8 cellular contexts compared by ENCODE assay signal in the genomic region with DNA sequence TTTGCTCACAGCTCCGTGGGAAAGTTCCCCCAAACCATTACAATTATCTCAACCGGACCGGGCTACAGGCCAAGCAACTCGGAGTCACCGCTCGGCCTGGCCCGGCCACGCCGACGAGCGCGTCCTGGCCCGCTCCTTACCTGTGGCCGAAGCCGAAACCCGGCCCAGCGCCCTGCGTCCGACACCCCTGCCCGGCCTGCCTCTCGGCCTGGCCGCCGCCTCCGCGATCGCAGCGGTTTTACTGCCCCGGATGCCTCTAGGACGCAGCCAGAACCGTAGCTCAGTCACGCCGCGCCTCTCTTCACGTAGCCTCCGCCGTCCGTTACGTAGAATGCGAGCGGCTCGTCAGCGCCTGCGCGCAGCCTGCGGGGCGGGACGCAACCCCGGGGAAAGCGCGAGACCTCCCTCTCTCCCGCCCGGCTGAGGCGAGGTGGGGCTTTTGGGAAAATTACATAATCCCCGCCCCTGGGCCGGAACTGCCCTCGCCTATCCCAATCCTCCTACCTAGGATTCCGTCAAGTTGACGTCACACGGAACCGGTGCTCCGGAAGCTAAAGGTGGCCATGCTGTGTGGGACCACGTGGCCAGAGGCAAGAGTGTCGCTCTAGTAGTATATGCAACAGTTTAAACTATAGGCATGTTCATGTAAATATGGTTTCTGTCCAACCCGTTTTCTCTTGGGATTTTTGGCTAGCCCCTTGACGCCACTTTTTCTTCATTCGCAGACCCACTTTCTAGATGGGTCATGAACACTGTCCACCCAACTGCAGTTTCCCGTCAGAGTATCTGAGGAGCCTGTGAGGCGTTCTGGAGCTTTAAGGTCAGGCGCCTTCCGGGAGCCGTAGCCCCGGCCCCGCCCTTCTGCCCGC. TPM values are rescaled to one million over a fixed set of nuclear protein-coding genes. Genes with fewer than 3 reads are reported as not detected.
A peak's percentile ranks its signal among the peaks of the same experiment; 100 is the strongest.
DNase-seq lines count a peak whose midpoint lies in the region; ATAC-seq and TF ChIP-seq lines count a peak whose summit lies in the region.

A gene with protein sequence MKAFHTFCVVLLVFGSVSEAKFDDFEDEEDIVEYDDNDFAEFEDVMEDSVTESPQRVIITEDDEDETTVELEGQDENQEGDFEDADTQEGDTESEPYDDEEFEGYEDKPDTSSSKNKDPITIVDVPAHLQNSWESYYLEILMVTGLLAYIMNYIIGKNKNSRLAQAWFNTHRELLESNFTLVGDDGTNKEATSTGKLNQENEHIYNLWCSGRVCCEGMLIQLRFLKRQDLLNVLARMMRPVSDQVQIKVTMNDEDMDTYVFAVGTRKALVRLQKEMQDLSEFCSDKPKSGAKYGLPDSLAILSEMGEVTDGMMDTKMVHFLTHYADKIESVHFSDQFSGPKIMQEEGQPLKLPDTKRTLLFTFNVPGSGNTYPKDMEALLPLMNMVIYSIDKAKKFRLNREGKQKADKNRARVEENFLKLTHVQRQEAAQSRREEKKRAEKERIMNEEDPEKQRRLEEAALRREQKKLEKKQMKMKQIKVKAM (minus strand): TSS at position 326 of the 869 bp plus-strand sequence. CDS start 7,422 bp downstream, outside the sequence.

- H3K4me3 ChIP-seq in RWPE2 (ENCODE audit: severe bottlenecking) (peak within 1 kb of the TSS; percentile 83), fibroblast of lung (replicated peaks in 1 of 4; ENCODE audit: control extremely low read depth in 1 of 4, insufficient read depth in 1 of 4, low read depth in 3 of 4, low read length in 4 of 4) (peak within 1 kb of the TSS; percentile 89 to 100 (median 96))
- H3K4me3 ChIP-seq in naive thymus-derived CD4-positive, alpha-beta T cell (ENCODE audit: low read length), result peak within 1 kb of the TSS; percentile 85

- H3K4me3 Mint-ChIP-seq in activated T-helper 2 cell treated with anti-CD3 and anti-CD28 coated beads, Interferon-gamma antibody, Interleukin-2, Interleukin-4, amounts not matched to agents 10 μg/mL and 5 μg/mL and 100 μg/mL, durations not matched to agents 14 hours and 24 hours and 36 hours (ENCODE audit: low read depth), result peak within 1 kb of the TSS; percentile 92
- H3K4me3 Mint-ChIP-seq in naive thymus-derived CD4-positive, alpha-beta T cell, result peak within 1 kb of the TSS; percentile 91 to 99 (median 98)
- peak within 1 kb of the TSS; percentile 94 to 96 for H3K4me3 Mint-ChIP-seq in stimulated activated naive B cell treated with anti-CD40 and anti-IgM and Interleukin-4, amounts not matched to agents 10 μg/mL and 1 μg/mL and 100 μg/mL, for 72 hours

- peaks cover 36% of the 10 kb centered on the region for H3K4me1 Mint-ChIP-seq in activated T-helper 2 cell treated with anti-CD3 and anti-CD28 coated beads, Interferon-gamma antibody, Interleukin-2, Interleukin-4, amounts not matched to agents 10 μg/mL and 5 μg/mL and 100 μg/mL, durations not matched to agents 14 hours and 24 hours and 36 hours (ENCODE audit: low read depth)
- peaks cover 31 to 84% (median 62%) of the 10 kb centered on the region in 7 donors for H3K4me1 Mint-ChIP-seq in naive thymus-derived CD4-positive, alpha-beta T cell
- H3K4me1 Mint-ChIP-seq in stimulated activated naive B cell treated with anti-CD40 and anti-IgM and Interleukin-4, amounts not matched to agents 10 μg/mL and 1 μg/mL and 100 μg/mL, for 72 hours, result peaks cover 27 to 60% of the 10 kb centered on the region in 2 donors

- H3K4me1 ChIP-seq in RWPE2 (ENCODE audit: insufficient read depth, poor library complexity, severe bottlenecking), result peaks cover 17% of the 10 kb centered on the region
- no peaks in the 10 kb centered on the region for H3K4me1 ChIP-seq in fibroblast of lung (ENCODE audit: control insufficient read depth, extremely low read depth, insufficient read depth, low read length)
- peaks cover 21 to 46% of the 10 kb centered on the region in 2 donors for H3K4me1 ChIP-seq in naive thymus-derived CD4-positive, alpha-beta T cell (ENCODE audit: control insufficient read depth in 2 of 2, insufficient read depth in 2 of 2, low read length in 2 of 2)

- H3K9me3 ChIP-seq in RWPE2 (ENCODE audit: severe bottlenecking), result no peaks in the 10 kb centered on the region
- no peaks in the 10 kb centered on the region for H3K9me3 ChIP-seq in fibroblast of lung (ENCODE audit: control insufficient read depth, insufficient read depth, low read depth, low read length)
- no peaks in the 10 kb centered on the region for H3K9me3 ChIP-seq in naive thymus-derived CD4-positive, alpha-beta T cell (ENCODE audit: control insufficient read depth in 2 of 3, low read length in 3 of 3)

- H4K20me1 ChIP-seq in fibroblast of lung (ENCODE audit: control insufficient read depth, extremely low read depth, insufficient read depth, low read length), result no peaks in the 10 kb centered on the region

- H3K27me3 ChIP-seq in RWPE2 (ENCODE audit: insufficient read depth, poor library complexity, severe bottlenecking) (no peaks in the 10 kb centered on the region), fibroblast of lung (ENCODE audit: control insufficient read depth, insufficient read depth, low read length) (no peaks in the 10 kb centered on the region)
- no peaks in the 10 kb centered on the region for H3K27me3 ChIP-seq in naive thymus-derived CD4-positive, alpha-beta T cell (ENCODE audit: control insufficient read depth in 2 of 2, insufficient read depth in 2 of 2, low read length in 2 of 2)

- H3K79me2 ChIP-seq in fibroblast of lung (ENCODE audit: control insufficient read depth, insufficient read depth, low read length), result peaks cover 90% of the 10 kb centered on the region

- peaks cover 58% of the 10 kb centered on the region for H3K36me3 Mint-ChIP-seq in activated T-helper 2 cell treated with anti-CD3 and anti-CD28 coated beads, Interferon-gamma antibody, Interleukin-2, Interleukin-4, amounts not matched to agents 10 μg/mL and 5 μg/mL and 100 μg/mL, durations not matched to agents 14 hours and 24 hours and 36 hours (ENCODE audit: low read depth)
- peaks cover 0 to 34% (median 6%) of the 10 kb centered on the region in 5 donors for H3K36me3 Mint-ChIP-seq in naive thymus-derived CD4-positive, alpha-beta T cell
- H3K36me3 Mint-ChIP-seq in stimulated activated naive B cell treated with anti-CD40 and anti-IgM and Interleukin-4, amounts not matched to agents 10 μg/mL and 1 μg/mL and 100 μg/mL, for 72 hours, result peaks cover 20 to 22% of the 10 kb centered on the region in 2 donors

- POLR2A ChIA-PET in naive thymus-derived CD4-positive, alpha-beta T cell (lab: Charles Lee), result interaction anchor here (0.6 to 6.4 kb wide), 39 partner anchors 8 to 732 kb away, joined by 3 to 117 read pairs (median 6); a partner anchor contains a TSS

- H3K27ac ChIP-seq in RWPE2 (ENCODE audit: poor library complexity, severe bottlenecking), result peak within 1 kb of the TSS; percentile 78
- H3K27ac ChIP-seq in fibroblast of lung (ENCODE audit: insufficient read depth, low read length), result peak within 1 kb of the TSS; percentile 100
- peak within 1 kb of the TSS; percentile 100 for H3K27ac ChIP-seq in naive thymus-derived CD4-positive, alpha-beta T cell (ENCODE audit: low read depth, low read length)

- peak within 1 kb of the TSS; percentile 99 for H3K4me2 ChIP-seq in fibroblast of lung (ENCODE audit: extremely low read depth, insufficient read depth, low read length)

- no peaks in the 10 kb centered on the region for H3K9me3 Mint-ChIP-seq in activated T-helper 2 cell treated with anti-CD3 and anti-CD28 coated beads, Interferon-gamma antibody, Interleukin-2, Interleukin-4, amounts not matched to agents 10 μg/mL and 5 μg/mL and 100 μg/mL, durations not matched to agents 14 hours and 24 hours and 36 hours
- H3K9me3 Mint-ChIP-seq in naive thymus-derived CD4-positive, alpha-beta T cell, result peaks cover 0 to 6% (median 0%) of the 10 kb centered on the region in 11 donors
- no peaks in the 10 kb centered on the region for H3K9me3 Mint-ChIP-seq in stimulated activated naive B cell treated with anti-CD40 and anti-IgM and Interleukin-4, amounts not matched to agents 10 μg/mL and 1 μg/mL and 100 μg/mL, for 72 hours

- H3K36me3 ChIP-seq in RWPE2 (ENCODE audit: low read depth) (peaks cover 42% of the 10 kb centered on the region), fibroblast of lung (ENCODE audit: control insufficient read depth, insufficient read depth, low read length) (peaks cover 2% of the 10 kb centered on the region)
- peaks cover 0 to 18% (median 0%) of the 10 kb centered on the region in 3 experiments for H3K36me3 ChIP-seq in naive thymus-derived CD4-positive, alpha-beta T cell (ENCODE audit: control insufficient read depth in 2 of 3, insufficient read depth in 3 of 3, low read length in 3 of 3)

- intact Hi-C loops in activated T-helper 2 cell treated with anti-CD3 and anti-CD28 coated beads, Interferon-gamma antibody, Interleukin-2, Interleukin-4, amounts not matched to agents 10 μg/mL and 5 μg/mL and 100 μg/mL, durations not matched to agents 14 hours and 24 hours and 36 hours (cut with micrococcal nuclease), result loop anchor here (1.0 to 10.0 kb wide), 7 partner anchors 31 to 731 kb away; a partner anchor contains a TSS
- intact Hi-C loops in naive thymus-derived CD4-positive, alpha-beta T cell (cut with micrococcal nuclease), result loop anchor here (1.0 to 10.0 kb wide), 16 partner anchors 19 to 1283 kb away; a partner anchor contains a TSS

- peak within 1 kb of the TSS; percentile 97 for H3K9ac ChIP-seq in fibroblast of lung (ENCODE audit: insufficient read depth, low read length)

- peak within 1 kb of the TSS; percentile 88 for H2AFZ ChIP-seq in fibroblast of lung (ENCODE audit: low read length)

- ATAC-seq in RWPE2 (ENCODE audit: low read depth), result peak; percentile 85
- peak; percentile 88 for ATAC-seq in naive thymus-derived CD4-positive, alpha-beta T cell
- peak; percentile 88 to 89 for ATAC-seq in stimulated activated naive B cell treated with anti-CD40 and anti-IgM and Interleukin-4, amounts not matched to agents 10 μg/mL and 1 μg/mL and 100 μg/mL, for 72 hours (replicated peaks)

- DNase-seq in EH (ENCODE audit: low read depth) (peak; percentile 100), H4 (ENCODE audit: low spot score) (peak; percentile 100), LoVo (ENCODE audit: low spot score) (peak; percentile 98), RWPE2 (ENCODE audit: low spot score) (peak; percentile 99), fibroblast of lung (ENCODE audit: low read depth in 2 of 2) (peak; percentile 99)
- DNase-seq in activated T-helper 2 cell treated with anti-CD3 and anti-CD28 coated beads, Interferon-gamma antibody, Interleukin-2, Interleukin-4, amounts not matched to agents 10 μg/mL and 5 μg/mL and 100 μg/mL, durations not matched to agents 14 hours and 24 hours and 36 hours (ENCODE audit: low spot score), result peak; percentile 99
- DNase-seq in naive thymus-derived CD4-positive, alpha-beta T cell, result peak; percentile 92 to 99 (median 99)
- DNase-seq in stimulated activated naive B cell treated with anti-CD40 and anti-IgM and Interleukin-4, amounts not matched to agents 10 μg/mL and 1 μg/mL and 100 μg/mL, for 72 hours, result peak; percentile 100

- no peaks in the 10 kb centered on the region for H3K27me3 Mint-ChIP-seq in activated T-helper 2 cell treated with anti-CD3 and anti-CD28 coated beads, Interferon-gamma antibody, Interleukin-2, Interleukin-4, amounts not matched to agents 10 μg/mL and 5 μg/mL and 100 μg/mL, durations not matched to agents 14 hours and 24 hours and 36 hours (ENCODE audit: low read depth)
- peaks cover 0 to 7% (median 0%) of the 10 kb centered on the region in 5 donors for H3K27me3 Mint-ChIP-seq in naive thymus-derived CD4-positive, alpha-beta T cell
- no peaks in the 10 kb centered on the region for H3K27me3 Mint-ChIP-seq in stimulated activated naive B cell treated with anti-CD40 and anti-IgM and Interleukin-4, amounts not matched to agents 10 μg/mL and 1 μg/mL and 100 μg/mL, for 72 hours

- CTCF ChIA-PET in naive thymus-derived CD4-positive, alpha-beta T cell (lab: Charles Lee), result interaction anchor here (0.7 to 2.7 kb wide), 6 partner anchors 31 to 732 kb away, joined by 3 to 11 read pairs (median 4); no protein-coding TSS in a partner anchor

- TF ChIP-seq CTCF in RWPE2 (IDR thresholded peaks at IDR 0.05; ENCODE audit: poor library complexity, severe bottlenecking) (no peak), fibroblast of lung (conservative IDR thresholded peaks at IDR 0.05 in 1 of 2, IDR thresholded peaks at IDR 0.05 in 1 of 2; ENCODE audit: low read depth in 1 of 2, low read length in 2 of 2) (no peak)

- H3K27ac Mint-ChIP-seq in activated T-helper 2 cell treated with anti-CD3 and anti-CD28 coated beads, Interferon-gamma antibody, Interleukin-2, Interleukin-4, amounts not matched to agents 10 μg/mL and 5 μg/mL and 100 μg/mL, durations not matched to agents 14 hours and 24 hours and 36 hours, result peak within 1 kb of the TSS; percentile 99
- H3K27ac Mint-ChIP-seq in naive thymus-derived CD4-positive, alpha-beta T cell, result peak within 1 kb of the TSS; percentile 97 to 100 (median 99)
- peak within 1 kb of the TSS; percentile 100 for H3K27ac Mint-ChIP-seq in stimulated activated naive B cell treated with anti-CD40 and anti-IgM and Interleukin-4, amounts not matched to agents 10 μg/mL and 1 μg/mL and 100 μg/mL, for 72 hours

RNA-seq across cellular contexts. Expression of the gene that starts here (rescaled TPM):
- total RNA-seq in H4 (2014; rRNA removed; shearing (Covaris generic)), result 50.4 and 69.3 TPM in 2 replicates
- 70.0 and 73.7 TPM in 2 replicates for total RNA-seq in activated T-helper 2 cell treated with anti-CD3 and anti-CD28 coated beads, Interferon-gamma antibody, Interleukin-2, Interleukin-4, amounts not matched to agents 10 μg/mL and 5 μg/mL and 100 μg/mL, durations not matched to agents 14 hours and 24 hours and 36 hours
- total RNA-seq in fibroblast of lung, result 64.5 and 65.6 TPM in 2 replicates
- polyA plus RNA-seq in fibroblast of lung, result 72.3 and 83.2 TPM in 2 replicates
- 59.4 and 60.5 TPM in 2 replicates for polyA plus RNA-seq in fibroblast of lung (2012)
- 24.7 and 37.8 TPM in 2 replicates for polyA minus RNA-seq in fibroblast of lung (ENCODE audit: low replicate concordance)
- 10 to 100 TPM; 31.8 to 62.9 (median 34.7) TPM for total RNA-seq in naive thymus-derived CD4-positive, alpha-beta T cell
- polyA plus RNA-seq in naive thymus-derived CD4-positive, alpha-beta T cell, result 10 to 100 TPM; 33.5 to 45.4 TPM

Comparison
In these comparisons a context has a peak if more than half of its experiments do, and no peak if none do; other contexts are left out.
1. Peak in every context shown above with its lines: DNase-seq, ATAC-seq, H3K4me3 ChIP-seq and H3K27ac ChIP-seq.